ENCODE assay signal across 8 cellular contexts in the genomic region with DNA sequence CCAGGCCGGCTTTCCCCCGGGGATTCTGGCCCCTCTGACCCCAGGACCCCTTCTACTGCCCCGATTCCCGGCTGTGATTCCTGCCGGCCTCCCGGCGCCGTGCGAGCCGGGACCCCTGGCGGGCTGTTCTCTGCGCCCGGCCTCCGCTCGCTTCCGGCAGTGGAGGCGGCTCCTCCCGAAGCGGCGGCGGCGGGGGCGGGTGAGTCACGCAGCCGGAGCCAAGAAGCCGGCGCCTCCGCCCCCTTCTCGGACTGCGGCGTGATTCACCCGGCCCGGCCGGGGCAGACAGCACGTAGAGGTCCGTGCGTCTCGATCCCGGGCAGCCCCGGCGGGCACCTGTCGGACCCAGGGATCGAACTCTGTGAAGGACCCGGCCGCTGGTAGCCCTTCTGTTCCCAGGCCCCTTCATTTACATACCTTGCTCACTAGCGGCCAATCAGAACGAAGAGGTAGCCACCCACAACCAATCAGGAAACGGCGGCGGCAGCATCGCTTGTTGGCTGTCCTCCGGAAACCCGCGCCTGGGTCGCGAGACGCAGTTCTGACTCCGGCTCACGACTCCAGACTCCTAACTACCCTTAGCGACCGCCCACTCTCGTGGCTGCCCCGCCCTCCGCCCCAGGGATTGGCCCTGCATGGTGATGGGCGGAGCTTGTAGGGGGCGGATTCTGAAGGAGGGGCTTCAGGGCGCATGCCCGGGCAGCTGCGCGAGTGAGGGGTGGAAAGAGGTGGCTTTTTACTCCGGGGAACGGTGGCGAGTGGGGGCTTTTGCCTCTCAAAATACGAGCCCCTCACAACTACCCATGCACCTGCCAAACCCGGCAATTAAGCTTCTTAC. TPM values are rescaled to one million over a fixed set of nuclear protein-coding genes. Genes with fewer than 3 reads are reported as not detected.
DNase-seq lines count a peak whose midpoint lies in the region; ATAC-seq and TF ChIP-seq lines count a peak whose summit lies in the region.

TSS of gene SERTAD1 (minus strand) at position 543 of the 838 bp plus-strand sequence. CDS start 2,446 bp downstream, outside the sequence.

- intact Hi-C loops in breast epithelium (cut with DNase I; ENCODE audit: low total_unique reads) = no loop called here

- CTCF ChIA-PET in AG04449 (lab: Yijun Ruan, JAX) = interaction anchor here (0.5 to 2.2 kb wide), 10 partner anchors 10 to 278 kb away, joined by 3 to 13 read pairs (median 4); partner anchors contain the start of gene BLVRB

- peak within 1 kb of the TSS; percentile 90 for H3K4me3 ChIP-seq in AG04449 (ENCODE audit: low read depth, low read length)
- peak within 1 kb of the TSS; percentile 65 to 91 (median 84) for H3K4me3 ChIP-seq in breast epithelium
- peak within 1 kb of the TSS; percentile 83 for H3K4me3 ChIP-seq in iPS-18c (ENCODE audit: insufficient read depth, low read depth, low read length)
- H3K4me3 ChIP-seq in skin epidermis = peak within 1 kb of the TSS; percentile 53 to 90 (median 68)

- TF ChIP-seq CTCF in AG04449 (IDR thresholded peaks at IDR 0.05; ENCODE audit: insufficient read depth, low read length, missing control alignments) (peak; percentile 62), VCaP (conservative IDR thresholded peaks at IDR 0.05) (peak; percentile 96), breast epithelium (IDR thresholded peaks at IDR 0.05) (peak; percentile 70 to 92 (median 75))

- peak; percentile 96 for TF ChIP-seq POLR2A in breast epithelium (IDR thresholded peaks at IDR 0.05)

- H3K27ac ChIP-seq in VCaP (peak within 1 kb of the TSS; percentile 85), breast epithelium (peak within 1 kb of the TSS; percentile 97 to 99), skin epidermis (peak within 1 kb of the TSS; percentile 94 to 100 (median 99))

- H3K4me1 ChIP-seq in breast epithelium = peaks cover 6 to 16% of the 10 kb centered on the region in 2 donors

- no peaks in the 10 kb centered on the region for H3K36me3 ChIP-seq in breast epithelium

- POLR2A ChIA-PET in AG04449 (lab: Yijun Ruan, JAX) = interaction anchor here (0.5 to 2.1 kb wide), 18 partner anchors 8 to 178 kb away, joined by 3 to 37 read pairs (median 4); partner anchors contain the start of genes BLVRB, C19orf47, PLD3 and SERTAD3

- no peaks in the 10 kb centered on the region for H3K9me3 ChIP-seq in breast epithelium
- H3K9me3 ChIP-seq in iPS-18c (ENCODE audit: control insufficient read depth, insufficient read depth, low read length) = peaks cover 4% of the 10 kb centered on the region

- ATAC-seq in GM18868 (IDR thresholded peaks at IDR 0.05; ENCODE audit: unreplicated experiment) (peak; percentile 81), HG03108 (IDR thresholded peaks at IDR 0.05; ENCODE audit: unreplicated experiment) (peak; percentile 77)

- DNase-seq in AG04449 (ENCODE audit: low read depth, low spot score) (peak; percentile 94), NCI-H2196 (lab: John Stamatoyannopoulos, UW; ENCODE audit: unreplicated experiment) (peak; percentile 99), breast epithelium (ENCODE audit: low spot score in 2 of 2) (peak; percentile 100)

- H3K27me3 ChIP-seq in breast epithelium = no peaks in the 10 kb centered on the region

RNA-seq across cellular contexts. Expression of gene SERTAD1, which starts in this region (rescaled TPM):
- 10 to 100 TPM; 10.4 to 25.3 (median 18.0) TPM for total RNA-seq in breast epithelium

Comparison
In these comparisons a context has a peak if more than half of its experiments do, and no peak if none do; other contexts are left out.
1. Peak in every context shown above with its lines: DNase-seq, ATAC-seq, H3K4me3 ChIP-seq and H3K27ac ChIP-seq.